ENCODE assay signal across 1 cellular context in genomic region chr1:92244376-92244775, GRCh38.
TF ChIP-seq lines count a peak whose summit lies in the region.

No MANE protein-coding gene starts in this region.

TF ChIP-seq in IMR-90, 13 proteins besides CTCF, POLR2A, EP300 and RAD21 (continued from another document):
- no peak for TF ChIP-seq SMC3 (IDR thresholded peaks at IDR 0.05; ENCODE audit: low read depth, low read length)
- TF ChIP-seq CEBPB (IDR thresholded peaks at IDR 0.05; ENCODE audit: low read depth, low read length), result no peak
- no peak for TF ChIP-seq USF2 (IDR thresholded peaks at IDR 0.05; ENCODE audit: low read depth, low read length)
- TF ChIP-seq RCOR1 (IDR thresholded peaks at IDR 0.05; ENCODE audit: insufficient replicate concordance, low read length), result no peak
- TF ChIP-seq MAZ (IDR thresholded peaks at IDR 0.05; ENCODE audit: borderline replicate concordance, low read depth, low read length), result no peak
- TF ChIP-seq NFE2L2 (IDR thresholded peaks at IDR 0.05; ENCODE audit: low read depth, low read length), result no peak
- TF ChIP-seq MXI1 (IDR thresholded peaks at IDR 0.05; ENCODE audit: borderline replicate concordance, low read depth, low read length), result no peak
